In the genomic region with DNA sequence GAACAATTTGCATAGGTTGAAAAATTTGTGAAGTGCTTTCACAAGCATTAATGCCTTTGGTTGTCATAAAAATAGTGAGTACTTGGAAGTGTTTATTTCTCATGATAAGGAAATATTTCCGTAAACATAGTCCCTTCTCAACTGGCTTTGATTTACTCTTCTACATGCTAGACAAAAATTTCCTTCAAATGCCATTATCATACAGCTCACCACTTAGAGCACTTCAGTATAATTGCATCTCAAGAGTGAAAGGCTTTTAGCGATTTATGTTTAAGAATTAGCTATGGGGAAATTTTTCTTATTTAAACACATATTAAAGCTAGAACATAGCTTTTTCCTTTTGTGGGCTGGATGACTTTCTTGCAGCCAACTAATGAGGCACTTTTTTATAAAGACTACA, we compare ENCODE assay signal across 20 cellular contexts.
"Had no signal": no experiment of that assay in that cellular context is flagged by ENCODE, and none has a peak within 500 bp of the region (broad histone marks: within the 10 kb centered on the region; RNA-seq: fewer than 3 reads in every experiment).

No MANE protein-coding gene starts in this region.

- H3K4me3 ChIP-seq: tibial artery had no signal

- H3K36me3 ChIP-seq: brain microvascular endothelial cell, tibial artery had no signal

- H3K4me1 ChIP-seq: parathyroid adenoma, tibial artery had no signal

- ATAC-seq: activated naive CD4-positive, alpha-beta T cell treated with anti-CD3 and anti-CD28 coated beads, Interleukin-2, amount 50 U/mL, for 72 hours; esophagus mucosa; left ventricle myocardium superior; right cardiac atrium; stimulated activated naive CD8-positive, alpha-beta T cell treated with anti-CD3 and anti-CD28 coated beads, Interleukin-15, amount 100 ng/mL, for 72 hours had no signal

- H3K9me3 ChIP-seq: tibial artery had no signal

- DNase-seq: activated T-cell treated with anti-CD3 and anti-CD28 coated beads, Interleukin-2, amount 50 U/mL, for 1 hour; aorta; brain microvascular endothelial cell; caudate nucleus; effector CD8-positive, alpha-beta T cell; foreskin melanocyte; glutamatergic neuron; hippocampal formation; kidney glomerular epithelial cell; left ventricle myocardium superior; mammary epithelial cell; nephron progenitor cell; nucleus accumbens; right cardiac atrium; stimulated activated CD4-positive, alpha-beta T cell treated with anti-CD3 and anti-CD28 coated beads, Interleukin-12 subunit alpha, Interleukin-12 subunit beta, amount 100 ng/mL, for 4 hours; stimulated activated naive CD8-positive, alpha-beta T cell treated with anti-CD3 and anti-CD28 coated beads, Interleukin-15, amount 100 ng/mL, for 72 hours; tibial artery had no signal
